33 cellular contexts compared by ENCODE assay signal in the genomic region with DNA sequence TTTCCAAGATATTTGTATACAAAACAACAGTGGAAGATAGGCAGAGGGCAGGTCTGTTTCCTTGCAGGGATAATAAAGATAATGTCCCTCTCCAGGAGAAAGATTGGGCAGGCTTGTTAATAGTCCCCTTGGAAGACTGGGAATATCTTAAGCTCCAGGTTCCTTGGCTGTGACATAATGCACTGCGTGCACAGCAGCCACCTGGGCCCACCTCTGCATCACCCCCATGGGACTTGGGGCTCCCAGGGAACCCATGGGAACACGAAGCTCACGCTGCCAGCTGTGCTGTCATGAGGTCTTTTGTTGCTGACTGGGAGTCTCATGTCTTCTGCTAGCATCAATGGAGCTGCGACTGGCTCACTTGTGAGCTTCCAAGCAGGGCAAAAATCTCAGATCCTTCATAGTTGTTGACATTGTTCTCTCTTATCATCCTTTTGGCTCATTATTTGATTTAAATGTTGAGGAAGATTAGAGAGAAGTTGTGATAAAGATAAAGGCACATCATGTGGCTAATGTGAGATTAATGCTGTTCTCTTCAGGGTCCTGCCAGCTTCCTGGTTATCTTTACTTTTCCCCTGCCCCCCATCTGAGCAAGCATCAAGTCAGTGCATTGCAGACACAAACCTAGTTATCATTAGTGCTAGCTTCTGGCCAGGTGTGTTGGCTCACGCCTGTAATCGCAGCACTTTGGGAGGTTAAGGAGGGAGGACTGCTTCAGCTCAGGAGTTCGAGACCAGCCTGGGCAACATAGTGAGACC.
"Had no signal": no experiment of that assay in that cellular context is flagged by ENCODE, and none has a peak within 500 bp of the region (broad histone marks: within the 10 kb centered on the region; RNA-seq: fewer than 3 reads in every experiment).

No MANE protein-coding gene starts in this region.

- H2AFZ ChIP-seq: hepatocyte had no signal

- H3K36me3 ChIP-seq: ascending aorta, cardiac muscle cell, gastroesophageal sphincter, lower lobe of right lung, right lobe of liver, thyroid gland, upper lobe of right lung had no signal

- ATAC-seq: left lobe of liver; stimulated activated effector memory CD8-positive, alpha-beta T cell treated with anti-CD3 and anti-CD28 coated beads, Interleukin-12 subunit alpha, Interleukin-12 subunit beta, amount 100 ng/mL, for 72 hours; stimulated activated naive CD8-positive, alpha-beta T cell treated with anti-CD3 and anti-CD28 coated beads, Interleukin-15, amount 100 ng/mL, for 72 hours had no signal

- H3K4me2 ChIP-seq: hepatocyte had no signal

- H3K4me3 ChIP-seq: ascending aorta, cardiac muscle cell, coronary artery, dorsolateral prefrontal cortex, gastroesophageal sphincter, hepatocyte, lower lobe of right lung, right lobe of liver, skin epidermis, thyroid gland, upper lobe of right lung had no signal

- H3K4me3 Mint-ChIP-seq: activated CD4-positive, alpha-beta memory T cell treated with anti-CD3 and anti-CD28 coated beads, Interleukin-2, amount 10 ng/mL, durations not matched to agents 7 days and 5 days; activated CD4-positive, alpha-beta T cell treated with anti-CD3 and anti-CD28 coated beads, Interleukin-2, amount 10 ng/mL, durations not matched to agents 7 days and 5 days; activated naive CD4-positive, alpha-beta T cell treated with anti-CD3 and anti-CD28 coated beads, Interleukin-2, amount 10 ng/mL, durations not matched to agents 7 days and 5 days; activated naive CD8-positive, alpha-beta T cell treated with anti-CD3 and anti-CD28 coated beads, Interleukin-2, amount 10 ng/mL, durations not matched to agents 7 days and 5 days; activated T-cell treated with anti-CD3 and anti-CD28 coated beads, Interleukin-2, amount 50 U/mL, for 24 hours; brain; natural killer cell; stimulated activated effector memory CD8-positive, alpha-beta T cell treated with anti-CD3 and anti-CD28 coated beads, Interleukin-12 subunit alpha, Interleukin-12 subunit beta, amount 100 ng/mL, for 72 hours; stimulated activated naive CD8-positive, alpha-beta T cell treated with anti-CD3 and anti-CD28 coated beads, Interleukin-15, amount 100 ng/mL, for 72 hours; T-helper 1 cell treated with Interleukin-12 subunit alpha and Interleukin-12 subunit beta and Interleukin-4 antibody, amounts not matched to agents 30 μg/mL and 1 μg/mL, for 36 hours had no signal

- H3K79me2 ChIP-seq: hepatocyte had no signal

- H3K27me3 ChIP-seq: ascending aorta, cardiac muscle cell, dorsolateral prefrontal cortex, gastroesophageal sphincter, hepatocyte, right lobe of liver, thyroid gland, upper lobe of right lung had no signal

- H3K27me3 Mint-ChIP-seq: activated CD4-positive, alpha-beta memory T cell treated with anti-CD3 and anti-CD28 coated beads, Interleukin-2, amount 10 ng/mL, durations not matched to agents 7 days and 5 days; activated CD4-positive, alpha-beta T cell treated with anti-CD3 and anti-CD28 coated beads, Interleukin-2, amount 10 ng/mL, durations not matched to agents 7 days and 5 days; activated naive CD8-positive, alpha-beta T cell treated with anti-CD3 and anti-CD28 coated beads, Interleukin-2, amount 10 ng/mL, durations not matched to agents 7 days and 5 days; activated T-cell treated with anti-CD3 and anti-CD28 coated beads, Interleukin-2, amount 50 U/mL, for 24 hours; brain; stimulated activated naive CD8-positive, alpha-beta T cell treated with anti-CD3 and anti-CD28 coated beads, Interleukin-15, amount 100 ng/mL, for 72 hours had no signal

- H3K9me3 ChIP-seq: ascending aorta, gastroesophageal sphincter, lower lobe of right lung, right lobe of liver, thyroid gland, upper lobe of right lung had no signal

- H3K36me3 Mint-ChIP-seq: brain; natural killer cell; stimulated activated effector memory CD8-positive, alpha-beta T cell treated with anti-CD3 and anti-CD28 coated beads, Interleukin-12 subunit alpha, Interleukin-12 subunit beta, amount 100 ng/mL, for 72 hours had no signal

- H3K27ac ChIP-seq: ascending aorta, cardiac muscle cell, coronary artery, gastroesophageal sphincter, hepatocyte, lower lobe of right lung, right lobe of liver, thyroid gland, upper lobe of right lung had no signal

- H3K27ac Mint-ChIP-seq: activated naive CD8-positive, alpha-beta T cell treated with anti-CD3 and anti-CD28 coated beads, Interleukin-2, amount 10 ng/mL, durations not matched to agents 7 days and 5 days; activated T-cell treated with anti-CD3 and anti-CD28 coated beads, Interleukin-2, amount 50 U/mL, for 24 hours; natural killer cell; T-helper 1 cell treated with Interleukin-12 subunit alpha and Interleukin-12 subunit beta and Interleukin-4 antibody, amounts not matched to agents 30 μg/mL and 1 μg/mL, for 36 hours had no signal

- H3K4me1 ChIP-seq: ascending aorta, right lobe of liver, thyroid gland had no signal

- DNase-seq: activated CD4-positive, alpha-beta memory T cell treated with anti-CD3 and anti-CD28 coated beads, Interleukin-2, amount 10 ng/mL, durations not matched to agents 7 days and 5 days; activated CD4-positive, alpha-beta T cell treated with anti-CD3 and anti-CD28 coated beads, Interleukin-2, amount 10 ng/mL, durations not matched to agents 7 days and 5 days; activated CD4-positive, CD25-positive, alpha-beta regulatory T cell treated with anti-CD3 and anti-CD28 coated beads, Interleukin-2, amount 50 U/mL, for 72 hours; activated CD8-positive, alpha-beta memory T cell treated with anti-CD3 and anti-CD28 coated beads, Interleukin-2, amount 50 U/mL, for 48 hours; activated gamma-delta T cell; activated naive CD4-positive, alpha-beta T cell treated with anti-CD3 and anti-CD28 coated beads, Interleukin-2, amount 10 ng/mL, durations not matched to agents 7 days and 5 days; activated naive CD8-positive, alpha-beta T cell treated with anti-CD3 and anti-CD28 coated beads, Interleukin-2, amount 10 ng/mL, durations not matched to agents 7 days and 5 days; activated T-cell treated with anti-CD3 and anti-CD28 coated beads, Interleukin-2, amount 50 U/mL, for 24 hours; cerebellar nuclear complex; dorsolateral prefrontal cortex; effector memory CD4-positive, alpha-beta T cell; erythroblast; lower lobe of right lung; mesenchymal stem cell; natural killer cell; posterior cingulate gyrus; right lobe of liver; stimulated activated CD4-positive, alpha-beta T cell treated with anti-CD3 and anti-CD28 coated beads, Interleukin-12 subunit alpha, Interleukin-12 subunit beta, amount 100 ng/mL, for 4 hours; stimulated activated CD4-positive, alpha-beta T cell treated with anti-CD3 and anti-CD28 coated beads, Interleukin-4, amount 100 ng/mL, for 24 hours; stimulated activated naive CD8-positive, alpha-beta T cell treated with anti-CD3 and anti-CD28 coated beads, Interleukin-15, amount 100 ng/mL, for 72 hours; T1000; thyroid gland; upper lobe of right lung had no signal

- H3K9me3 Mint-ChIP-seq: natural killer cell; T-helper 1 cell treated with Interleukin-12 subunit alpha and Interleukin-12 subunit beta and Interleukin-4 antibody, amounts not matched to agents 30 μg/mL and 1 μg/mL, for 36 hours had no signal
